ENCODE assay signal across 21 cellular contexts in the genomic region with DNA sequence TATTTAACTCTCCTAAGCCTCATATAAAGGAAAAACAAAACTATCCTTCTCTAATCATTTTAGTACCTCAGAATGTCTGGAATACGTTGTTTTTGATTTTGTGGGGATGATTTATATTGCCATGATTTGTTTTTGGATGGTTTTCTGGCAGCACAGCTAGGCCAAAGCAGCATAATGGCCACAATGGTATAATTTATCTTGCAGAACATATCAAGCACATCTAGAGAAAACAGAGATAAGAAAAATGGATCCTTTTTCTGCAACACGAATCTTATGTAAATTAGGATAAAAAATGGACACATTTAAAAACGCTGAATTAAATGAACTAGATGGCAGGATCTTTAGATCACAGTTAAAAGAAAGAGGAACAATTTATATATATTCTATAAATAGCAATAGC.
"Had no signal": no experiment of that assay in that cellular context is flagged by ENCODE, and none has a peak within 500 bp of the region (broad histone marks: within the 10 kb centered on the region; RNA-seq: fewer than 3 reads in every experiment).

No MANE protein-coding gene starts in this region.

- H3K27ac Mint-ChIP-seq: naive B cell had no signal

- H3K4me3 ChIP-seq: dorsolateral prefrontal cortex, gastroesophageal sphincter, left ventricle myocardium inferior, lower lobe of right lung, psoas muscle, right lobe of liver, stomach, thoracic aorta, transverse colon, uterus had no signal

- H3K4me1 ChIP-seq: left ventricle myocardium inferior, lower lobe of right lung, psoas muscle, right lobe of liver, transverse colon, uterus had no signal

- H3K27me3 ChIP-seq: gastroesophageal sphincter, neutrophil, right lobe of liver, stomach, transverse colon, uterus had no signal

- H3K4me3 Mint-ChIP-seq: naive B cell had no signal

- H3K36me3 Mint-ChIP-seq: naive B cell had no signal

- DNase-seq: cortex of kidney; dorsolateral prefrontal cortex; effector CD8-positive, alpha-beta T cell; glutamatergic neuron; islet precursor cell; left ventricle myocardium inferior; lower lobe of right lung; mesenchymal stem cell; naive B cell; psoas muscle; retina; right lobe of liver; stimulated activated CD4-positive, alpha-beta T cell treated with anti-CD3 and anti-CD28 coated beads, Interleukin-12 subunit alpha, Interleukin-12 subunit beta, amount 100 ng/mL, for 4 hours; stimulated activated naive CD4-positive, alpha-beta T cell; stomach; substantia nigra; transverse colon; uterus had no signal

- H3K36me3 ChIP-seq: gastroesophageal sphincter, left ventricle myocardium inferior, lower lobe of right lung, neutrophil, right lobe of liver, stomach, thoracic aorta, transverse colon, uterus had no signal

- H3K4me1 Mint-ChIP-seq: naive B cell had no signal

- H3K27ac ChIP-seq: dorsolateral prefrontal cortex, gastroesophageal sphincter, left ventricle myocardium inferior, lower lobe of right lung, neutrophil, psoas muscle, right lobe of liver, stomach, thoracic aorta, transverse colon had no signal

- H3K27me3 Mint-ChIP-seq: naive B cell had no signal

- H3K9me3 ChIP-seq: gastroesophageal sphincter, lower lobe of right lung, neutrophil, psoas muscle, right lobe of liver, stomach, thoracic aorta, transverse colon, uterus had no signal
